ENCODE assay signal across 28 cellular contexts in the genomic region with DNA sequence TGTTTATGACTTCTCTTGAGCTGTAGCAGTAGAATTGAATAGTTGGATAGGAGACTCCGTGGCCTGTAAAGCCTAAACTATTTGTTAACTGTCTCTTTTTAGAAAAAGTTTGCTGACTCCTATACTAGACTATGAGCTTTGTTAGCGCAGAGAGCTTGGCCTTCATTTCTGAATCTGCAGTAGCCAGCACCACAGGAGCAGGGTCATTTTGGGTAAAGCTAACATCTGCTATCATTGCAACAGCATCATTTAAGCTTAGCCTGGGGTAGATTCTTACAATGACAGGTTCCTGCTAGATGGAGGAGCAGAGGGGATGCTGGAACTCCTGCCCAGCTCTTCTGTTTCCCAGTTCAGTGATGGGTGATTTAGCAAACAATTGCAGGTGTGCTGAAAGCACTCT.
DNase-seq lines count a peak whose midpoint lies in the region; ATAC-seq and TF ChIP-seq lines count a peak whose summit lies in the region.
"Had no signal": no experiment of that assay in that cellular context is flagged by ENCODE, and none has a peak within 500 bp of the region (broad histone marks: within the 10 kb centered on the region; RNA-seq: fewer than 3 reads in every experiment).

No MANE protein-coding gene starts in this region.

- TF ChIP-seq POLR2A in body of pancreas (IDR thresholded peaks at IDR 0.05) = no peak

- H3K4me3 ChIP-seq in HUES64 (ENCODE audit: low read length) = no peak overlapping the region
- no peak overlapping the region for H3K4me3 ChIP-seq in WERI-Rb-1 (ENCODE audit: low read depth, low read length)
- no peak overlapping the region for H3K4me3 ChIP-seq in body of pancreas
- no peak overlapping the region for H3K4me3 ChIP-seq in hepatocyte
- H3K4me3 ChIP-seq: A549; BLaER1 treated with 17β-estradiol and CSF1 and Interleukin-3, amounts not matched to agents 10 nM and 100 nM; MG63; PC-9; SJSA1 had no signal

- no peaks in the 10 kb centered on the region for H3K36me3 ChIP-seq in HUES64 (ENCODE audit: insufficient read depth, low read length)
- no peaks in the 10 kb centered on the region for H3K36me3 ChIP-seq in WERI-Rb-1
- no peaks in the 10 kb centered on the region for H3K36me3 ChIP-seq in body of pancreas (replicated peaks in 1 of 2; ENCODE audit: insufficient read depth in 1 of 2, low read depth in 2 of 2)
- H3K36me3 ChIP-seq in hepatocyte (replicated peaks; ENCODE audit: insufficient read depth, low read depth) = no peaks in the 10 kb centered on the region
- H3K36me3 ChIP-seq: BLaER1 treated with 17β-estradiol and CSF1 and Interleukin-3, amounts not matched to agents 10 nM and 100 nM; MG63; SJSA1 had no signal

- H3K9me2 ChIP-seq in hepatocyte (replicated peaks; ENCODE audit: insufficient read depth) = no peaks in the 10 kb centered on the region

- H3K4me2 ChIP-seq in hepatocyte = no peak overlapping the region
- H3K4me2 ChIP-seq: A549; BLaER1 treated with 17β-estradiol and CSF1 and Interleukin-3, amounts not matched to agents 10 nM and 100 nM; PC-9 had no signal

- H3K9me3 ChIP-seq in HUES64 (ENCODE audit: insufficient read depth, low read depth, low read length) = no peaks in the 10 kb centered on the region
- H3K9me3 ChIP-seq in WERI-Rb-1 (ENCODE audit: severe bottlenecking) = no peaks in the 10 kb centered on the region
- no peaks in the 10 kb centered on the region for H3K9me3 ChIP-seq in body of pancreas
- H3K9me3 ChIP-seq in hepatocyte (ENCODE audit: low read depth) = no peaks in the 10 kb centered on the region
- H3K9me3 ChIP-seq: A549; BLaER1 treated with 17β-estradiol and CSF1 and Interleukin-3, amounts not matched to agents 10 nM and 100 nM; MG63; SJSA1 had no signal

- peak overlapping the region; percentile 91; the same call in 1 of the 2 replicates for H3K27ac ChIP-seq in HUES64 (ENCODE audit: low read depth, low read length)
- peak overlapping the region; percentile 78 for H3K27ac ChIP-seq in WERI-Rb-1
- H3K27ac ChIP-seq in body of pancreas = no peak overlapping the region
- H3K27ac ChIP-seq in hepatocyte = no peak overlapping the region
- H3K27ac ChIP-seq: A549; BLaER1 treated with 17β-estradiol and CSF1 and Interleukin-3, amounts not matched to agents 10 nM and 100 nM; PC-9; SJSA1 had no signal

- peak overlapping the region; percentile 70 for H3K27ac Mint-ChIP-seq in nephron progenitor cell
- H3K27ac Mint-ChIP-seq: CD4-positive, alpha-beta T cell had no signal

- no peak for TF ChIP-seq CTCF in WERI-Rb-1 (IDR thresholded peaks at IDR 0.05; ENCODE audit: low read depth, low read length)
- no peak for TF ChIP-seq CTCF in nephron progenitor cell (IDR thresholded peaks at IDR 0.05)
- no peak for TF ChIP-seq CTCF in body of pancreas (IDR thresholded peaks at IDR 0.05)
- no peak for TF ChIP-seq CTCF in hepatocyte (IDR thresholded peaks at IDR 0.05; ENCODE audit: poor library complexity)

- H4K20me1 ChIP-seq in hepatocyte (ENCODE audit: insufficient read depth, poor library complexity, severe bottlenecking) = no peaks in the 10 kb centered on the region
- H4K20me1 ChIP-seq: BLaER1 treated with 17β-estradiol and CSF1 and Interleukin-3, amounts not matched to agents 10 nM and 100 nM had no signal

- peaks cover 34% of the 10 kb centered on the region for H3K4me1 ChIP-seq in HUES64 (ENCODE audit: insufficient read depth, low read length)
- H3K4me1 ChIP-seq in body of pancreas = peaks cover 13% of the 10 kb centered on the region
- no peaks in the 10 kb centered on the region for H3K4me1 ChIP-seq in hepatocyte (ENCODE audit: insufficient read depth)
- H3K4me1 ChIP-seq: SJSA1 had no signal

- ATAC-seq in body of pancreas = no peak
- ATAC-seq: A549 had no signal

- WGBS in HUES64 = 98% methylated on average over 2 of the region's 2 CpGs
- WGBS in body of pancreas, 2 donors = 93 to 97% methylated on average over 2 of the region's 2 CpGs
- WGBS in hepatocyte (ENCODE audit: low lambda C conversion rate, missing lambda C conversion rate) = 78% methylated on average over 2 of the region's 2 CpGs

- H3K27me3 ChIP-seq in HUES64 (ENCODE audit: insufficient read depth, low read length) (no peaks in the 10 kb centered on the region), WERI-Rb-1 (ENCODE audit: insufficient read depth, low read depth, severe bottlenecking) (no peaks in the 10 kb centered on the region), body of pancreas (no peaks in the 10 kb centered on the region), hepatocyte (no peaks in the 10 kb centered on the region)
- H3K27me3 ChIP-seq: BLaER1 treated with 17β-estradiol and CSF1 and Interleukin-3, amounts not matched to agents 10 nM and 100 nM; MG63; SJSA1 had no signal

- no peaks in the 10 kb centered on the region for H3K79me2 ChIP-seq in hepatocyte

- peaks cover 40% of the 10 kb centered on the region for H3K4me1 Mint-ChIP-seq in nephron progenitor cell

- H3K9me3 Mint-ChIP-seq in nephron progenitor cell = no peaks in the 10 kb centered on the region

- no peak overlapping the region for H3K4me3 Mint-ChIP-seq in nephron progenitor cell
- H3K4me3 Mint-ChIP-seq: CD4-positive, alpha-beta T cell had no signal

- intact Hi-C loops in body of pancreas (cut with DNase I) = no loop called here

- no peaks in the 10 kb centered on the region for H3K36me3 Mint-ChIP-seq in nephron progenitor cell (ENCODE audit: low read depth)

- H3K27me3 Mint-ChIP-seq in nephron progenitor cell (ENCODE audit: low read depth, poor library complexity) = peaks cover 10% of the 10 kb centered on the region
- H3K27me3 Mint-ChIP-seq: CD4-positive, alpha-beta T cell had no signal

- DNase-seq in NCI-H345 (lab: John Stamatoyannopoulos, UW) = peak; percentile 15
- no peak for DNase-seq in NCI-H345 treated with DMSO at 0.1 percent for 48 hours (lab: John Stamatoyannopoulos, UW; ENCODE audit: unreplicated experiment)
- peak; percentile 56 for DNase-seq in WERI-Rb-1
- DNase-seq in nephron progenitor cell = no peak
- no peak for DNase-seq in body of pancreas
- DNase-seq in hepatocyte (ENCODE audit: low spot score) = no peak
- DNase-seq: AML-193; CD4-positive, alpha-beta T cell; DMS79 treated with DMSO at 0.1 percent for 48 hours; GF-D8; GOT3; HCEC 1CT; IMR-90; KG1; MG63; NCI-H1105 treated with DMSO at 0.1 percent for 48 hours; NCI-H1694; NCI-H2029 treated with DMSO at 0.1 percent for 48 hours; NCI-H2171; NCI-H226; NCI-H526; NK-92 treated with Interleukin-12 subunit alpha and Interleukin-12 subunit beta, amount 100 ng/mL, for 24 hours; PC-9; Right ventricle myocardium superior had no signal

- H3K9ac ChIP-seq in HUES64 (ENCODE audit: low read depth, low read length) = no peak overlapping the region
- H3K9ac ChIP-seq: BLaER1 treated with 17β-estradiol and CSF1 and Interleukin-3, amounts not matched to agents 10 nM and 100 nM had no signal

- no peak overlapping the region for H2AFZ ChIP-seq in hepatocyte
- H2AFZ ChIP-seq: PC-9 had no signal

Comparison
In these comparisons a context has a peak if more than half of its experiments do, and no peak if none do; other contexts are left out.
1. DNase-seq: peak in NCI-H345 (single experiment) and WERI-Rb-1 (single experiment); none in NCI-H345 treated with DMSO at 0.1 percent for 48 hours (single experiment), nephron progenitor cell (single experiment), body of pancreas (0 of 4) and hepatocyte (single experiment).
2. H3K27ac ChIP-seq: peak in HUES64 (single experiment) and WERI-Rb-1 (single experiment); none in body of pancreas (0 of 4) and hepatocyte (single experiment).